18 cellular contexts compared by ENCODE assay signal in the genomic region with DNA sequence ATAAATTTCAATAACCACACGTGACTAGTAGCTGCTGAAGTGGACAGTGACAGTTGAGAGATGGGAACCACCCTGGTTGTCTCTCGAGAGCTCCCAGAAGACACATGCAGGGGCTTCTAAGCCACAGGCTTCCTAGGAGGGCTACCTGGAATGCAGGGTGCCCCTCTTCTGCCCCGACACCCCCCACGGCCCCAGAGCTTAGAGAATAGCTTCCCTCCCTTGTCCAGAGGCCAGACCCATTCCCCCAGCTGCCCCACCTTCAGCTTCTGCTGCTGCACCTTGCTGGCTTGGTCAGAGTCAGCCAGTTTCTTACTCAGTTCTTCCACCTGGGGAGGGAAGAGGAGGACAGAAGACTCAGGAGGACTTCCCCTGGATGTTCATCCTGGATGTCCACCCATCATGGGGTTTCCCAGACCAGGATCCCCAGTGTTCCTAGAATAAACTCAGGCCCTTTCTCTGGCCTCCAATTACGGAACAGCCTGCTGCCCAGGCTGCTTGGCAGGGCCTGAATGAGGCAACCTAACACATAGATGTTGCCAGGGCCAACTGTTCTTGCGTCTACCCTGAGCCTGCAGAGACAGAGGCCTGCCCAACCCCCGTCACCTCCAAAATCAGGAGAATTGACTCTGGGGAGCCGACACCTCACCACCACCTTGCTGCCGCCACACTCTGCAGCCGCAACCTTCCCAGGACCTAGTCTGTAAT. TPM values are rescaled to one million over a fixed set of nuclear protein-coding genes. Genes with fewer than 3 reads are reported as not detected.
A peak's percentile ranks its signal among the peaks of the same experiment; 100 is the strongest.
DNase-seq lines count a peak whose midpoint lies in the region; ATAC-seq and TF ChIP-seq lines count a peak whose summit lies in the region.
"Had no signal": no experiment of that assay in that cellular context is flagged by ENCODE, and none has a peak within 500 bp of the region (broad histone marks: within the 10 kb centered on the region; RNA-seq: fewer than 3 reads in every experiment).

No MANE protein-coding gene starts in this region.

- no peaks in the 10 kb centered on the region for H3K9me3 ChIP-seq in IMR-90 (ENCODE audit: control insufficient read depth, insufficient read depth, low read length)
- no peaks in the 10 kb centered on the region for H3K9me3 ChIP-seq in psoas muscle
- H3K9me3 ChIP-seq: ascending aorta, testis had no signal

- no peak overlapping the region for H3K56ac ChIP-seq in IMR-90 (ENCODE audit: extremely low read depth, insufficient read depth, low read length)

- H2AK9ac ChIP-seq in IMR-90 (replicated peaks; ENCODE audit: low read depth, low read length, poor library complexity) = peak overlapping the region; percentile 25

- H3K4me1 ChIP-seq in IMR-90 (ENCODE audit: control insufficient read depth, insufficient read depth, low read length) (no peaks in the 10 kb centered on the region), psoas muscle (peaks cover 43% of the 10 kb centered on the region)

- no peak for TF ChIP-seq POLR2A in IMR-90 (IDR thresholded peaks at IDR 0.05; ENCODE audit: low read depth, low read length)

- TF ChIP-seq RAD21 in IMR-90 (IDR thresholded peaks at IDR 0.05; ENCODE audit: low read length) = no peak

- H3K9me3 Mint-ChIP-seq in activated naive CD4-positive, alpha-beta T cell treated with anti-CD3 and anti-CD28 coated beads, Interleukin-2, amount 10 ng/mL, durations not matched to agents 7 days and 5 days = no peaks in the 10 kb centered on the region

- no peak overlapping the region for H2BK5ac ChIP-seq in IMR-90 (ENCODE audit: low read depth, low read length, poor library complexity, severe bottlenecking)

- BruUV-seq in IMR-90 (replicated peaks; lab: Mats Ljungman, UMichigan) = no TSS peak

- no peak overlapping the region for H3K4me3 ChIP-seq in IMR-90 (ENCODE audit: insufficient read depth, low read depth, low read length)
- no peak overlapping the region for H3K4me3 ChIP-seq in psoas muscle
- H3K4me3 ChIP-seq: ascending aorta, testis had no signal

- TF ChIP-seq CTCF in IMR-90 (conservative IDR thresholded peaks at IDR 0.05; ENCODE audit: low read depth, low read length) (no peak), psoas muscle (IDR thresholded peaks at IDR 0.05) (no peak)

- no peak overlapping the region for H3K27ac ChIP-seq in IMR-90 (ENCODE audit: insufficient read depth, low read length)
- no peak overlapping the region for H3K27ac ChIP-seq in psoas muscle
- H3K27ac ChIP-seq: ascending aorta, testis had no signal

- H3K79me1 ChIP-seq in IMR-90 (ENCODE audit: low read depth in 1 of 2, low read length in 2 of 2) = peaks cover 24 to 55% of the 10 kb centered on the region in 2 experiments

- 93% methylated on average over 5 of the region's 10 CpGs; no CpG with 5 or more reads in 1 of the 2 experiments for WGBS in IMR-90 (ENCODE audit: extremely low coverage in 2 of 2, insufficient read length in 1 of 2), 2 experiments
- 60 to 81% (median 63%) methylated on average over 10 of the region's 10 CpGs for WGBS in psoas muscle, 3 donors

- H4K20me1 ChIP-seq in IMR-90 (ENCODE audit: insufficient read depth, low read length) = peaks cover 36% of the 10 kb centered on the region

- no peak overlapping the region for H3K4me3 Mint-ChIP-seq in activated naive CD4-positive, alpha-beta T cell treated with anti-CD3 and anti-CD28 coated beads, Interleukin-2, amount 10 ng/mL, durations not matched to agents 7 days and 5 days

- no peak overlapping the region for H2BK120ac ChIP-seq in IMR-90 (ENCODE audit: low read depth, low read length)

- H3K36me3 ChIP-seq in IMR-90 (ENCODE audit: control insufficient read depth, insufficient read depth, low read length) (peaks cover 96% of the 10 kb centered on the region), psoas muscle (ENCODE audit: insufficient read depth in 1 of 2, low read depth in 1 of 2) (peaks cover 3 to 100% of the 10 kb centered on the region in 2 donors)

- no peak overlapping the region for H3K14ac ChIP-seq in IMR-90 (replicated peaks; ENCODE audit: low read depth, low read length)

- intact Hi-C loops in IMR-90 (cut with micrococcal nuclease) (no loop called here), psoas muscle (cut with DNase I) (loop anchor here (5.0 to 10.0 kb wide), 2 partner anchors 33 to 224 kb away; no protein-coding TSS in a partner anchor)

- H4K8ac ChIP-seq in IMR-90 (ENCODE audit: low read depth in 2 of 2, low read length in 2 of 2) = no peak overlapping the region

- dilution Hi-C loops in IMR-90 (cut with HindIII; ENCODE audit: low sequenced_read_pairs, unreplicated experiment) = no loop called here

- no peak overlapping the region for H4K5ac ChIP-seq in IMR-90 (ENCODE audit: low read depth, low read length)

- H3K36me3 Mint-ChIP-seq in activated naive CD4-positive, alpha-beta T cell treated with anti-CD3 and anti-CD28 coated beads, Interleukin-2, amount 10 ng/mL, durations not matched to agents 7 days and 5 days = peaks cover 66% of the 10 kb centered on the region

- peak overlapping the region; percentile 33 for H3K27ac Mint-ChIP-seq in activated naive CD4-positive, alpha-beta T cell treated with anti-CD3 and anti-CD28 coated beads, Interleukin-2, amount 10 ng/mL, durations not matched to agents 7 days and 5 days

- no peak overlapping the region for H2BK20ac ChIP-seq in IMR-90 (ENCODE audit: low read depth, low read length)

- H3K4ac ChIP-seq in IMR-90 (ENCODE audit: low read depth, low read length) = no peak overlapping the region

- POLR2A ChIA-PET in IMR-90 (lab: Charles Lee; ENCODE audit: unreplicated experiment) = no interaction called here
- POLR2A ChIA-PET in HEK293T (lab: Yijun Ruan, JAX) = no interaction called here

- no peak overlapping the region for H3K23ac ChIP-seq in IMR-90 (ENCODE audit: low read depth, low read length)

- no peak for ATAC-seq in IMR-90 (ENCODE audit: low read depth)
- peak in 3 of 4 donors; percentile 24 to 37 (median 34) for ATAC-seq in psoas muscle
- no peak for ATAC-seq in GM19328 (IDR thresholded peaks at IDR 0.05; ENCODE audit: unreplicated experiment)
- ATAC-seq: esophagus mucosa, HCT116, sciatic nerve had no signal

- H2AFZ ChIP-seq in IMR-90 (replicated peaks; ENCODE audit: low read length, poor library complexity) = no peak overlapping the region

- H3K27me3 ChIP-seq in IMR-90 (ENCODE audit: control insufficient read depth, insufficient read depth, low read length) (no peaks in the 10 kb centered on the region), psoas muscle (ENCODE audit: insufficient read depth in 3 of 3, low read length in 2 of 3) (no peaks in the 10 kb centered on the region)
- H3K27me3 ChIP-seq: ascending aorta, testis had no signal

- H3K9ac ChIP-seq in IMR-90 (ENCODE audit: low read depth, low read length) = no peak overlapping the region

- H2AK5ac ChIP-seq in IMR-90 (ENCODE audit: low read depth, low read length) = no peak overlapping the region

- in situ Hi-C loops in IMR-90 (cut with MboI; ENCODE audit: low sequenced_read_pairs) = no loop called here

- no peaks in the 10 kb centered on the region for H3K27me3 Mint-ChIP-seq in activated naive CD4-positive, alpha-beta T cell treated with anti-CD3 and anti-CD28 coated beads, Interleukin-2, amount 10 ng/mL, durations not matched to agents 7 days and 5 days

- H3K4me1 Mint-ChIP-seq in activated naive CD4-positive, alpha-beta T cell treated with anti-CD3 and anti-CD28 coated beads, Interleukin-2, amount 10 ng/mL, durations not matched to agents 7 days and 5 days = no peaks in the 10 kb centered on the region

- H3K18ac ChIP-seq in IMR-90 (ENCODE audit: low read depth, low read length) = no peak overlapping the region

- no peak overlapping the region for H2BK15ac ChIP-seq in IMR-90 (ENCODE audit: low read depth, low read length)

- 0 out of 2 replicates have a peak, but pooled peaks cover 5% of the 10 kb centered on the region for H3K9me1 ChIP-seq in IMR-90 (ENCODE audit: insufficient read depth, low read length)

- CTCF ChIA-PET in activated naive CD4-positive, alpha-beta T cell treated with anti-CD3 and anti-CD28 coated beads, Interleukin-2, amount 10 ng/mL, durations not matched to agents 7 days and 5 days (lab: Charles Lee) = interaction anchor here (1.1 to 1.2 kb wide), 2 partner anchors 15 to 461 kb away, joined by 3 read pairs; no protein-coding TSS in a partner anchor
- CTCF ChIA-PET in IMR-90 (lab: Yijun Ruan, JAX) (no interaction called here), HEK293T (lab: Yijun Ruan, JAX) (no interaction called here)

- H4K91ac ChIP-seq in IMR-90 (ENCODE audit: insufficient read depth, low read depth, low read length) = no peak overlapping the region

- DNase-seq in activated naive CD4-positive, alpha-beta T cell treated with anti-CD3 and anti-CD28 coated beads, Interleukin-2, amount 10 ng/mL, durations not matched to agents 7 days and 5 days = no peak
- no peak for DNase-seq in activated naive CD4-positive, alpha-beta T cell (lab: John Stamatoyannopoulos, UW)
- DNase-seq in IMR-90 (no peak), fibroblast of gingiva (ENCODE audit: low read depth) (peak; percentile 34), psoas muscle (no peak), HEK293T (ENCODE audit: extremely low spot score) (no peak)
- DNase-seq in effector CD4-positive, alpha-beta T cell = no peak
- DNase-seq: activated T-cell treated with anti-CD3 and anti-CD28 coated beads, Interleukin-2, amount 50 U/mL, for 1 hour; NCI-H146; NK-92 treated with Interleukin-12 subunit alpha and Interleukin-12 subunit beta, amount 100 ng/mL, for 24 hours; stimulated activated CD4-positive, alpha-beta T cell treated with anti-CD3 and anti-CD28 coated beads, Interleukin-1b, Interleukin-23, amount 100 ng/mL, for 48 hours; T-helper 1 cell; testis had no signal

- no peak overlapping the region for H3K4me2 ChIP-seq in IMR-90 (ENCODE audit: low read depth, low read length)

TF ChIP-seq in IMR-90, 13 proteins besides CTCF, POLR2A, EP300 and RAD21 (continues in another document):
- TF ChIP-seq MAFK (IDR thresholded peaks at IDR 0.05; ENCODE audit: low read depth, low read length) (no peak), CEBPB (IDR thresholded peaks at IDR 0.05; ENCODE audit: low read depth, low read length) (no peak), SMC3 (IDR thresholded peaks at IDR 0.05; ENCODE audit: low read depth, low read length) (no peak), RCOR1 (IDR thresholded peaks at IDR 0.05; ENCODE audit: insufficient replicate concordance, low read length) (no peak), RFX5 (IDR thresholded peaks at IDR 0.05; ENCODE audit: low read depth, low read length) (no peak)

TF ChIP-seq in HEK293T, 16 proteins besides CTCF, POLR2A, EP300 and RAD21 (continues in another document):
- no peak for TF ChIP-seq LEF1 (IDR thresholded peaks at IDR 0.05; ENCODE audit: borderline replicate concordance)
- no peak for TF ChIP-seq CTBP1 (IDR thresholded peaks at IDR 0.05; ENCODE audit: borderline replicate concordance)
- no peak for TF ChIP-seq ZNF384 (IDR thresholded peaks at IDR 0.05)
- no peak for TF ChIP-seq FOXK2 (IDR thresholded peaks at IDR 0.05)
- no peak for TF ChIP-seq ARNT (IDR thresholded peaks at IDR 0.05)

RNA-seq across cellular contexts. Expression of a gene that starts 12.0 kb away (rescaled TPM):
- 0.83 and 0.90 TPM in 2 replicates for total RNA-seq in IMR-90 (2012; rRNA removed)
- 3.2 and 3.7 TPM in 2 replicates for polyA plus RNA-seq in IMR-90 (2012; rRNA removed)
- polyA plus RNA-seq in IMR-90 (2012; cell fraction: cytosol; rRNA removed) = 0.55 and 0.79 TPM in 2 replicates
- polyA plus RNA-seq in IMR-90 (2012; cell fraction: nucleus; rRNA removed; ENCODE audit: low replicate concordance) = 41.8 and 42.5 TPM in 2 replicates
- 1 to 10 TPM; 2.9 to 4.4 (median 3.2) TPM for total RNA-seq in psoas muscle
- polyA plus RNA-seq in psoas muscle = 1 to 10 TPM; 1.5 to 2.1 (median 2.0) TPM

Comparison
In these comparisons a context has a peak if more than half of its experiments do, and no peak if none do; other contexts are left out.
1. ATAC-seq: peak in psoas muscle (3 of 4); none in IMR-90 (single experiment) and GM19328 (single experiment).